In the genomic region with DNA sequence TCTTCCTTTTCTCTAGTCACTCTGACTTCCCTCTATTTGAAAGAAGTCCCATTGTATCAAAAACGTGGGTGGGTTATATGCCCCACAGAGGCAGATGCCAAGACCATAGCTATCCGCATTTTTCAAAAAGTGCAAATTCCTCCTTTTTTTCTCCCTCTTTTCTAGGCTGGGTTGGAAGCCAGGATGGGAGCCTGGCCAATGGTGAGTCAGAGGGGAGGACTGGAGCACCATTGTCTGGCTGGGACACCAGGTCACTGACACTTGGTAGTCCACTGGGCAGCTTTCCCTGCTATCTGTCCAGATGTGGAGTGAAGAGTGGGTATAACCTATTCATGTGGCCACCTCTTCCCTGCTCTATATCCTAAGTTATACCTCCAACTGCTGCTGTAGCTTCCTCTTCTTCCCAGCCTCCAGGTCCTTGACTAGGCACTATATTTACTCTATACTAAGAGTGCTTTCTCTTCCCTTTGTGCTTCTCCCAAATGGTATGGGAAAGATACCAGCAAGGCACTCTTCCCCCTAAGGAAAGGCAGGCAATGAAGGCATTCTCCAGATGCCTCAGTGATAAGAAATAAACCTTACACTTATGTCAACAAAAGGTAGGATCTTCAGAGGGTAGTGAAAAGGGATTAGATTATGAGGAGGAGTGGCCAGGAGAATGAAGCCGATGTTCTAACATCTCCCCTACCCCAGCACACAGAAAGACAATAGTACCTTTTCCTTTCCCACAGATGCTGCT, we compare ENCODE assay signal across 1 cellular context.
A peak's percentile ranks its signal among the peaks of the same experiment; 100 is the strongest.
TF ChIP-seq lines count a peak whose summit lies in the region.

No MANE protein-coding gene starts in this region.

TF ChIP-seq in HepG2, 621 proteins besides CTCF, POLR2A, EP300 and RAD21:
- TF ChIP-seq FOSL2 (CRISPR knock-in tag; IDR thresholded peaks at IDR 0.05) (peak; percentile 52), ZNF382 (CRISPR knock-in tag; IDR thresholded peaks at IDR 0.05; ENCODE audit: borderline replicate concordance) (no peak)
